In genomic region chr1:201214461-201214860, GRCh38 we compare ENCODE assay signal across 13 cellular contexts. TPM values are rescaled to one million over a fixed set of nuclear protein-coding genes. Genes with fewer than 3 reads are reported as not detected.
A peak's percentile ranks its signal among the peaks of the same experiment; 100 is the strongest.
DNase-seq lines count a peak whose midpoint lies in the region; ATAC-seq and TF ChIP-seq lines count a peak whose summit lies in the region.
"Had no signal": no experiment of that assay in that cellular context is flagged by ENCODE, and none has a peak within 500 bp of the region (broad histone marks: within the 10 kb centered on the region; RNA-seq: fewer than 3 reads in every experiment).

No MANE protein-coding gene starts in this region.

- H3K4me3 Mint-ChIP-seq in activated T-helper 17 cell treated with anti-CD3 and anti-CD28 coated beads, Interleukin-2, amount 50 U/mL, for 72 hours: no peak overlapping the region
- no peak overlapping the region for H3K4me3 Mint-ChIP-seq in nephron progenitor cell

- TF ChIP-seq RAD21 in Ishikawa (IDR thresholded peaks at IDR 0.05; ENCODE audit: low read depth): peak; percentile 10; the same call in 1 of the 2 replicates

- no peaks in the 10 kb centered on the region for H3K36me3 Mint-ChIP-seq in activated T-helper 17 cell treated with anti-CD3 and anti-CD28 coated beads, Interleukin-2, amount 50 U/mL, for 72 hours (ENCODE audit: low read depth)
- H3K36me3 Mint-ChIP-seq in nephron progenitor cell (ENCODE audit: low read depth): no peaks in the 10 kb centered on the region

- TF ChIP-seq CTCF in omental fat pad (IDR thresholded peaks at IDR 0.05) (no peak), nephron progenitor cell (IDR thresholded peaks at IDR 0.05) (no peak)

- no peaks in the 10 kb centered on the region for H3K9me3 Mint-ChIP-seq in activated T-helper 17 cell treated with anti-CD3 and anti-CD28 coated beads, Interleukin-2, amount 50 U/mL, for 72 hours
- no peaks in the 10 kb centered on the region for H3K9me3 Mint-ChIP-seq in nephron progenitor cell

- ATAC-seq in activated T-helper 17 cell treated with anti-CD3 and anti-CD28 coated beads, Interleukin-2, amount 50 U/mL, for 72 hours (replicated peaks): peak; percentile 32
- ATAC-seq in omental fat pad (ENCODE audit: low FRiP score) (no peak), GM21360 (IDR thresholded peaks at IDR 0.05; ENCODE audit: unreplicated experiment) (no peak)

- peaks cover 19% of the 10 kb centered on the region for H3K27me3 Mint-ChIP-seq in activated T-helper 17 cell treated with anti-CD3 and anti-CD28 coated beads, Interleukin-2, amount 50 U/mL, for 72 hours
- H3K27me3 Mint-ChIP-seq in nephron progenitor cell (ENCODE audit: low read depth, poor library complexity): peaks cover 42% of the 10 kb centered on the region

- peak; percentile 11 for DNase-seq in activated CD4-positive, CD25-positive, alpha-beta regulatory T cell treated with anti-CD3 and anti-CD28 coated beads, Interleukin-2, amount 50 U/mL, for 72 hours
- DNase-seq in activated CD4-positive, CD25-positive, alpha-beta regulatory T cell (lab: John Stamatoyannopoulos, UW): no peak
- DNase-seq in omental fat pad (ENCODE audit: low spot score) (peak; percentile 5), nephron progenitor cell (no peak), SIG-M5 (lab: John Stamatoyannopoulos, UW) (no peak)
- DNase-seq: GF-D8 had no signal

- H3K27ac Mint-ChIP-seq in activated T-helper 17 cell treated with anti-CD3 and anti-CD28 coated beads, Interleukin-2, amount 50 U/mL, for 72 hours: no peak overlapping the region
- no peak overlapping the region for H3K27ac Mint-ChIP-seq in nephron progenitor cell

- no peak for TF ChIP-seq EP300 in Ishikawa (IDR thresholded peaks at IDR 0.05; ENCODE audit: borderline replicate concordance)

- H3K4me1 Mint-ChIP-seq in activated T-helper 17 cell treated with anti-CD3 and anti-CD28 coated beads, Interleukin-2, amount 50 U/mL, for 72 hours: no peaks in the 10 kb centered on the region
- peaks cover 13% of the 10 kb centered on the region for H3K4me1 Mint-ChIP-seq in nephron progenitor cell

TF ChIP-seq in Ishikawa, 13 proteins besides CTCF, POLR2A, EP300 and RAD21:
- TF ChIP-seq EGR1 (IDR thresholded peaks at IDR 0.05) (no peak), FOXM1 (IDR thresholded peaks at IDR 0.05; ENCODE audit: borderline replicate concordance, low read depth) (no peak), TAF1 (IDR thresholded peaks at IDR 0.05; ENCODE audit: low read depth) (no peak), NFIC (IDR thresholded peaks at IDR 0.05) (no peak)
- TF ChIP-seq, protein P1, sequence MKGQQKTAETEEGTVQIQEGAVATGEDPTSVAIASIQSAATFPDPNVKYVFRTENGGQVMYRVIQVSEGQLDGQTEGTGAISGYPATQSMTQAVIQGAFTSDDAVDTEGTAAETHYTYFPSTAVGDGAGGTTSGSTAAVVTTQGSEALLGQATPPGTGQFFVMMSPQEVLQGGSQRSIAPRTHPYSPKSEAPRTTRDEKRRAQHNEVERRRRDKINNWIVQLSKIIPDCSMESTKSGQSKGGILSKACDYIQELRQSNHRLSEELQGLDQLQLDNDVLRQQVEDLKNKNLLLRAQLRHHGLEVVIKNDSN (IDR thresholded peaks at IDR 0.05): no peak

RNA-seq across cellular contexts. Expression of gene IGFN1, which starts 23.8 kb away (rescaled TPM):
- under 1 TPM in 1 of 2 donors, not detected in 1; 0.21 TPM for total RNA-seq in activated T-helper 17 cell treated with anti-CD3 and anti-CD28 coated beads, Interleukin-2, amount 50 U/mL, for 72 hours
- total RNA-seq in omental fat pad: under 1 TPM in 1 of 4 donors, not detected in 3; 0.12 TPM
- total RNA-seq: cardiac muscle cell, gastroesophageal sphincter, SJCRH30, thoracic aorta had no signal

Comparison
In these comparisons a context has a peak if more than half of its experiments do, and no peak if none do; other contexts are left out.
1. DNase-seq: peak in activated CD4-positive, CD25-positive, alpha-beta regulatory T cell treated with anti-CD3 and anti-CD28 coated beads, Interleukin-2, amount 50 U/mL, for 72 hours (single experiment) and omental fat pad (single experiment); none in activated CD4-positive, CD25-positive, alpha-beta regulatory T cell (0 of 4), nephron progenitor cell (single experiment) and SIG-M5 (single experiment).